Comparison of ENCODE assay signal across 12 cellular contexts in the genomic region with DNA sequence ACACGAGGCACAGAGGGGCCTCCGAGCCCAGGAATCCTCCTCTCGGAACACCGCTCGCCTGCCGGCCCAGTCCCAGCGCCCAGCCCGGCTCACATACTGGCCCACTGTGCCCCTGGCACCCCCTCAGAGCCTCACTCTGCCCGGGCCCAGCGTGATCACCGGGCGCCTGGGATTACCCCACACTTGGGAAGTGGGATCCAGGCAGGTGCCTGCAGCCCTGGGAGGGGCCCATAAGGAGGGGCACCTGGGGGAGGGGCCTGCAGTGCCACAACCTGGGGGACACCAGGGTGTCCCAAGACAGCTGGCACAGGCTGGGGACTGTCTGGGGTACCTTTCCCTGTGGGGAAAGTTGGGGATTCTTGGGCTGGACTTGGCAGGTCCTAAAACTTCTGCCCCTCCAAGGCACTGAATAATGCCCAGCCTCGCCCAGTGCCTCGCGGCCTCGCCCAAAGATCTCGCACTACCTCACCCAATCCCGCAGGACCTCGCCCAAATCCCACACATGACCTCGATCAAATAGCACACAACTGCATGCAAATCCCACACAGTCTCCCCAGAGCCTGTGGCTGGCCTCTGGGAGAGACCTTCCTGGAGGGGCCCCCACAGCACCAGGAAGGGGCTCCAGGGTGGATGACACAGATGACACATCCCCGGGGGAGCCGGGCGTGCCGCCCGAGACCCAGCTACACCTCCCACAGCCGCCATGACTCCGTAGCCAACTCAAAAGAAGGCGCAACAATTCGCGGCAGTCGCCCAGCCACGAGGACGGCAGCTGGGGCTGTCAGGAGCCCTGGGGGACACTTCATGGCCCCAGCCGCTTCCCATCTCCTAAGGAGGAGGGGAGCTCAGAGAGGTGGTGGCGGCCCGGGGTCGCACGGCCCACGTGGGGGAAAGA. TPM values are rescaled to one million over a fixed set of nuclear protein-coding genes. Genes with fewer than 3 reads are reported as not detected.
A peak's percentile ranks its signal among the peaks of the same experiment; 100 is the strongest.
DNase-seq lines count a peak whose midpoint lies in the region; ATAC-seq, FAIRE-seq and TF ChIP-seq lines count a peak whose summit lies in the region.
"Had no signal": no experiment of that assay in that cellular context is flagged by ENCODE, and none has a peak within 500 bp of the region (broad histone marks: within the 10 kb centered on the region; RNA-seq: fewer than 3 reads in every experiment).

No MANE protein-coding gene starts in this region.

- H3K4me1 Mint-ChIP-seq in H9 (peaks cover 5 to 28% of the 10 kb centered on the region in 2 experiments), T-helper 17 cell (peaks cover 26% of the 10 kb centered on the region), GM23338 (peaks cover 20% of the 10 kb centered on the region)

- H2BK20ac ChIP-seq in H9 (ENCODE audit: low read depth, low read length, poor library complexity, severe bottlenecking) = no peak overlapping the region

- peaks cover 6 to 8% of the 10 kb centered on the region in 2 experiments for H3K9me3 Mint-ChIP-seq in H9
- H3K9me3 Mint-ChIP-seq in GM23338 = peaks cover 3% of the 10 kb centered on the region; the same call in 2 of the 3 replicates

- dilution Hi-C loops in endothelial cell of umbilical vein (cut with MboI; ENCODE audit: extremely low pct_ligation_motif_present, low sequenced_read_pairs) = no loop called here

- H3K27ac Mint-ChIP-seq in H9 (peak overlapping the region; percentile 36 to 87 (median 46); a peak in 3 of 7 replicates), T-helper 17 cell (peak overlapping the region; percentile 83), GM23338 (no peak overlapping the region; the same call in 1 of the 2 replicates)

- H4K91ac ChIP-seq in H9 (ENCODE audit: insufficient read length, low read depth, low read length) = no peak overlapping the region

- peaks cover 4% of the 10 kb centered on the region; the same call in 1 of the 2 replicates for H3F3A ChIP-seq in GM23338 (replicated peaks; ENCODE audit: low read depth)

- H4K8ac ChIP-seq in H9 (replicated peaks; ENCODE audit: insufficient read length, low read depth, low read length) = no peak overlapping the region

- BruUV-seq in endothelial cell of umbilical vein (replicated peaks; lab: Mats Ljungman, UMichigan) = no TSS peak

- ATAC-seq in T-helper 17 cell (no peak), psoas muscle (no peak), GM23338 (no peak)

- H3K9me2 ChIP-seq in GM23338 (ENCODE audit: insufficient read depth) = no peaks in the 10 kb centered on the region

- peaks cover 2% of the 10 kb centered on the region; the same call in 1 of the 2 replicates for H3K79me2 ChIP-seq in H9 (ENCODE audit: insufficient read depth, low read length)
- peaks cover 94% of the 10 kb centered on the region for H3K79me2 ChIP-seq in endothelial cell of umbilical vein (ENCODE audit: control insufficient read depth, insufficient read depth, low read length)
- peaks cover 64% of the 10 kb centered on the region for H3K79me2 ChIP-seq in GM23338 (replicated peaks; ENCODE audit: insufficient read depth)

- H3K23me2 ChIP-seq in H9 (ENCODE audit: insufficient read length, low read depth, low read length, poor library complexity, severe bottlenecking) = no peaks in the 10 kb centered on the region

- intact Hi-C loops in endothelial cell of umbilical vein (cut with micrococcal nuclease) = loop anchor here (2.0 kb wide), 1 partner anchor 13 kb away; no protein-coding TSS in a partner anchor
- intact Hi-C loops in psoas muscle (cut with DNase I) = loop anchor here in 1 of 2 donors (5.0 kb wide), 1 partner anchor 35 kb away; no protein-coding TSS in a partner anchor

- H3K9me3 ChIP-seq in H9 (ENCODE audit: control insufficient read depth, low read depth, low read length) (no peaks in the 10 kb centered on the region), T-helper 17 cell (ENCODE audit: control insufficient read depth, low read length, poor library complexity, severe bottlenecking) (no peaks in the 10 kb centered on the region), endothelial cell of umbilical vein (replicated peaks; ENCODE audit: control insufficient read depth, insufficient read depth, low read length) (no peaks in the 10 kb centered on the region), psoas muscle (no peaks in the 10 kb centered on the region)

- no peaks in the 10 kb centered on the region for H3K27me3 Mint-ChIP-seq in H9 (ENCODE audit: low read depth)
- H3K27me3 Mint-ChIP-seq in T-helper 17 cell = no peaks in the 10 kb centered on the region
- H3K27me3 Mint-ChIP-seq in GM23338 (ENCODE audit: insufficient read depth, low read depth, poor library complexity) = peaks cover 14% of the 10 kb centered on the region

- H4K20me1 ChIP-seq in H9 (ENCODE audit: control insufficient read depth, insufficient read depth, insufficient read length) (peaks cover 2% of the 10 kb centered on the region), endothelial cell of umbilical vein (replicated peaks; ENCODE audit: control insufficient read depth, extremely low read depth, insufficient read depth, low read length) (no peaks in the 10 kb centered on the region), GM23338 (replicated peaks; ENCODE audit: insufficient read depth) (no peaks in the 10 kb centered on the region; the same call in 1 of the 2 replicates)

- H3K36me3 ChIP-seq in endothelial cell of umbilical vein (ENCODE audit: control insufficient read depth in 2 of 2, extremely low read depth in 1 of 2, insufficient read depth in 2 of 2, low read length in 2 of 2) = peaks cover under 1 to 23% of the 10 kb centered on the region in 2 experiments
- peaks cover 0 to 4% of the 10 kb centered on the region in 2 donors for H3K36me3 ChIP-seq in psoas muscle (ENCODE audit: insufficient read depth in 1 of 2, low read depth in 1 of 2)
- H3K36me3 ChIP-seq in GM23338 (ENCODE audit: insufficient read depth) = no peaks in the 10 kb centered on the region

- peaks cover 6 to 7% (median 7%) of the 10 kb centered on the region in 3 experiments for H3K36me3 Mint-ChIP-seq in H9 (ENCODE audit: insufficient read depth in 1 of 3, low read depth in 3 of 3)
- no peaks in the 10 kb centered on the region for H3K36me3 Mint-ChIP-seq in T-helper 17 cell (ENCODE audit: low read depth)
- peaks cover 6% of the 10 kb centered on the region; the same call in 2 of the 3 replicates for H3K36me3 Mint-ChIP-seq in GM23338 (ENCODE audit: low read depth)

- H3K4ac ChIP-seq in H9 (ENCODE audit: low read depth, low read length) = no peak overlapping the region

- H3K27ac ChIP-seq in H9 (ENCODE audit: insufficient read length, low read depth, low read length) (no peak overlapping the region), endothelial cell of umbilical vein (ENCODE audit: insufficient read depth, low read depth, low read length) (peak overlapping the region; percentile 84), psoas muscle (peak overlapping the region; percentile 16), GM23338 (ENCODE audit: low read depth) (no peak overlapping the region)

- no peak overlapping the region for H4K5ac ChIP-seq in H9 (ENCODE audit: insufficient read length, low read depth, low read length)

- WGBS in H9 (ENCODE audit: extremely low coverage, insufficient read length, low lambda C conversion rate) = no CpG with 5 or more reads among the region's 39 CpGs
- WGBS in psoas muscle, 3 donors = 63 to 70% (median 64%) methylated on average over 34 to 39 of the region's 39 CpGs

- H3K27me3 ChIP-seq in H9 (ENCODE audit: insufficient read depth, low read length) (no peaks in the 10 kb centered on the region), endothelial cell of umbilical vein (ENCODE audit: control insufficient read depth in 2 of 2, insufficient read depth in 2 of 2, low read length in 2 of 2) (no peaks in the 10 kb centered on the region), psoas muscle (ENCODE audit: insufficient read depth in 3 of 3, low read length in 2 of 3) (peaks cover 0 to 3% (median 0%) of the 10 kb centered on the region in 3 donors), GM23338 (ENCODE audit: insufficient read depth) (no peaks in the 10 kb centered on the region)

- H3T11ph ChIP-seq in H9 (ENCODE audit: low read length) = no peak overlapping the region

- H3K9ac ChIP-seq in H9 (ENCODE audit: extremely low read depth, insufficient read length, low read length) (no peak overlapping the region), endothelial cell of umbilical vein (replicated peaks; ENCODE audit: extremely low read depth, insufficient read depth, low read length) (peak overlapping the region; percentile 5)

- H3K9me1 ChIP-seq in endothelial cell of umbilical vein (replicated peaks; ENCODE audit: control insufficient read depth, extremely low read depth, insufficient read depth, low read length) = no peaks in the 10 kb centered on the region

- H3K56ac ChIP-seq in H9 (ENCODE audit: insufficient read length, low read depth, low read length) = no peak overlapping the region

- H2AFZ ChIP-seq in H9 (ENCODE audit: low read length) (no peak overlapping the region), endothelial cell of umbilical vein (ENCODE audit: low read depth, low read length) (no peak overlapping the region), GM23338 (no peak overlapping the region)

- no peak overlapping the region for H2BK5ac ChIP-seq in H9 (ENCODE audit: insufficient read length, low read length)

- no peak overlapping the region for H2BK120ac ChIP-seq in H9 (ENCODE audit: low read depth, low read length, poor library complexity, severe bottlenecking)

- H3K4me2 ChIP-seq in H9 (ENCODE audit: insufficient read depth, insufficient read length, low read length) (no peak overlapping the region), endothelial cell of umbilical vein (ENCODE audit: insufficient read depth, low read length) (no peak overlapping the region), GM23338 (no peak overlapping the region)

- H3K79me1 ChIP-seq in H9 (ENCODE audit: insufficient read depth, low read depth, low read length, poor library complexity, severe bottlenecking) = peaks cover 7% of the 10 kb centered on the region

- POLR2A ChIA-PET in endothelial cell of umbilical vein (lab: Charles Lee) = no interaction called here

- DNase-seq in H9 = no peak
- DNase-seq in T-helper 17 cell = no peak
- DNase-seq in endothelial cell of umbilical vein (ENCODE audit: low read depth, low spot score) = no peak
- no peak for DNase-seq in psoas muscle
- no peak for DNase-seq in NOMO-1 treated with dmso at 0.1 percent for 144 hours (lab: John Stamatoyannopoulos, UW; ENCODE audit: unreplicated experiment)
- no peak for DNase-seq in NCI-H187 treated with DMSO at 0.1 percent for 48 hours (lab: John Stamatoyannopoulos, UW)
- no peak for DNase-seq in GM23338 (ENCODE audit: low spot score)
- DNase-seq in cerebellar nuclear complex (lab: John Stamatoyannopoulos, UW) = no peak
- DNase-seq: DMS153, NCI-H2081 treated with DMSO at 0.1 percent for 48 hours, SHP77 had no signal

- CTCF ChIA-PET in endothelial cell of umbilical vein (lab: Charles Lee) = interaction anchor here (1.0 to 1.3 kb wide), 2 partner anchors 93 to 99 kb away, joined by 3 read pairs; no protein-coding TSS in a partner anchor

- H3K23ac ChIP-seq in H9 (ENCODE audit: insufficient read length, low read depth, low read length) = no peak overlapping the region

- TF ChIP-seq POLR2A in endothelial cell of umbilical vein (IDR thresholded peaks at IDR 0.05; ENCODE audit: low read depth, low read length) = no peak

- no peak overlapping the region for H3K18ac ChIP-seq in H9 (ENCODE audit: insufficient read length, low read depth, low read length)

- no peak overlapping the region; the same call in 1 of the 2 replicates for H3K14ac ChIP-seq in H9 (ENCODE audit: insufficient read depth, low read length)

- H3K4me3 ChIP-seq in endothelial cell of umbilical vein (replicated peaks in 1 of 3; ENCODE audit: insufficient read depth in 1 of 3, low read depth in 1 of 3, low read length in 3 of 3) (no peak overlapping the region), psoas muscle (peak overlapping the region; percentile 38), GM23338 (no peak overlapping the region)

- TF ChIP-seq CTCF in H9 (conservative IDR thresholded peaks at IDR 0.05) (no peak), endothelial cell of umbilical vein (IDR thresholded peaks at IDR 0.05; ENCODE audit: extremely low read depth in 1 of 2, insufficient read depth in 1 of 2, low read depth in 1 of 2, low read length in 2 of 2) (no peak), psoas muscle (IDR thresholded peaks at IDR 0.05) (no peak), GM23338 (conservative IDR thresholded peaks at IDR 0.05; ENCODE audit: low read depth in 2 of 2) (no peak)

- no peak overlapping the region for H2BK15ac ChIP-seq in H9 (ENCODE audit: low read depth, low read length)

- H3K4me1 ChIP-seq in H9 (ENCODE audit: insufficient read depth, low read length) (no peaks in the 10 kb centered on the region), endothelial cell of umbilical vein (ENCODE audit: control insufficient read depth, extremely low read depth, insufficient read depth, low read length) (peaks cover 57% of the 10 kb centered on the region), psoas muscle (peaks cover 37% of the 10 kb centered on the region), GM23338 (ENCODE audit: insufficient read depth) (peaks cover 10% of the 10 kb centered on the region; the same call in 1 of the 2 replicates)

- FAIRE-seq in endothelial cell of umbilical vein (lab: Jason Lieb, UNC) = no peak
- FAIRE-seq: islet of Langerhans had no signal

- no peak overlapping the region for H2BK12ac ChIP-seq in H9 (ENCODE audit: insufficient read length, low read depth, low read length)

- no peak overlapping the region for H2AK5ac ChIP-seq in H9 (ENCODE audit: insufficient read length, low read length)

- H3K4me3 Mint-ChIP-seq in H9 (no peak overlapping the region), T-helper 17 cell (peak overlapping the region; percentile 73), GM23338 (no peak overlapping the region)

RNA-seq across cellular contexts. Expression of a gene that starts 13.7 kb away (rescaled TPM):
- total RNA-seq in H9 (2021) = 63.7 and 71.6 TPM in 2 replicates
- 10 to 100 TPM; 31.7 to 37.5 TPM for total RNA-seq in T-helper 17 cell
- 153 and 161 TPM in 2 replicates for total RNA-seq in endothelial cell of umbilical vein
- 27.0 and 31.7 TPM in 2 replicates for polyA plus RNA-seq in endothelial cell of umbilical vein
- polyA plus RNA-seq in endothelial cell of umbilical vein (2011; cell fraction: cytosol; rRNA removed) = 22.4 and 26.2 TPM in 2 replicates
- 75.3 and 84.8 TPM in 2 replicates for polyA plus RNA-seq in endothelial cell of umbilical vein (2011; cell fraction: nucleus; rRNA removed)
- 33.7 and 50.3 TPM in 2 replicates for polyA plus RNA-seq in endothelial cell of umbilical vein (2012)
- 52.5 and 73.2 TPM in 2 replicates for polyA minus RNA-seq in endothelial cell of umbilical vein
- polyA minus RNA-seq in endothelial cell of umbilical vein (2011; cell fraction: cytosol; rRNA and poly(A)+ RNA removed) = 13.9 TPM
- 49.7 and 95.4 TPM in 2 replicates for polyA minus RNA-seq in endothelial cell of umbilical vein (2011; cell fraction: nucleus; rRNA and poly(A)+ RNA removed)
- total RNA-seq in psoas muscle = 10 to 100 TPM in 3 of 4 donors, 1 to 10 TPM in 1; 8.7 to 15.4 (median 12.3) TPM
- 1 to 10 TPM; 1.8 to 3.8 (median 2.9) TPM for polyA plus RNA-seq in psoas muscle
- total RNA-seq in GM23338 (2014; rRNA removed; shearing (Covaris generic)) = 78.7 and 97.2 TPM in 2 replicates
- 9.9 and 10.3 TPM in 2 replicates for polyA plus RNA-seq in GM23338 (2016; fragmentation: Nextera tagmentation; extraction: Ambion mirVana)

RNA-seq across cellular contexts. Expression of a gene that starts 49.3 kb away (rescaled TPM):
- 52.1 and 56.4 TPM in 2 replicates for total RNA-seq in H9 (2021)
- 10 to 100 TPM; 71.7 to 74.7 TPM for total RNA-seq in T-helper 17 cell
- 76.7 and 80.6 TPM in 2 replicates for total RNA-seq in endothelial cell of umbilical vein
- polyA plus RNA-seq in endothelial cell of umbilical vein = 33.5 and 34.5 TPM in 2 replicates
- 38.4 and 38.9 TPM in 2 replicates for polyA plus RNA-seq in endothelial cell of umbilical vein (2011; cell fraction: cytosol; rRNA removed)
- polyA plus RNA-seq in endothelial cell of umbilical vein (2011; cell fraction: nucleus; rRNA removed) = 116 and 118 TPM in 2 replicates
- 61.7 and 62.2 TPM in 2 replicates for polyA plus RNA-seq in endothelial cell of umbilical vein (2012)
- polyA minus RNA-seq in endothelial cell of umbilical vein = 41.8 and 45.2 TPM in 2 replicates
- 46.3 TPM for polyA minus RNA-seq in endothelial cell of umbilical vein (2011; cell fraction: cytosol; rRNA and poly(A)+ RNA removed)
- 40.9 and 44.0 TPM in 2 replicates for polyA minus RNA-seq in endothelial cell of umbilical vein (2011; cell fraction: nucleus; rRNA and poly(A)+ RNA removed)
- 10 to 100 TPM; 31.5 to 40.0 (median 37.0) TPM for total RNA-seq in psoas muscle
- polyA plus RNA-seq in psoas muscle = 10 to 100 TPM; 22.3 to 27.6 (median 26.1) TPM
- total RNA-seq in GM23338 (2014; rRNA removed; shearing (Covaris generic)) = 54.3 and 59.2 TPM in 2 replicates
- polyA plus RNA-seq in GM23338 (2016; fragmentation: Nextera tagmentation; extraction: Ambion mirVana) = 34.0 and 35.7 TPM in 2 replicates

Comparison
In these comparisons a context has a peak if more than half of its experiments do, and no peak if none do; other contexts are left out.
1. H3K27ac ChIP-seq: peak in endothelial cell of umbilical vein (single experiment) and psoas muscle (single experiment); none in H9 (single experiment) and GM23338 (single experiment).